8 cellular contexts compared by ENCODE assay signal in genomic region chr20:53914091-53914860, GRCh38.
DNase-seq lines count a peak whose midpoint lies in the region; FAIRE-seq and TF ChIP-seq lines count a peak whose summit lies in the region.

No MANE protein-coding gene starts in this region.

- TF ChIP-seq EP300 in esophagus muscularis mucosa (IDR thresholded peaks at IDR 0.05) = no peak

- DNase-seq in Peyer's patch = peak in 1 of 3 donors; percentile 45
- no peak for DNase-seq in esophagus muscularis mucosa (ENCODE audit: extremely low spot score)
- DNase-seq in NCI-H446 treated with DMSO at 0.1 percent for 48 hours (lab: John Stamatoyannopoulos, UW) = no peak
- no peak for DNase-seq in HUDEP-2 (lab: John Stamatoyannopoulos, UW; ENCODE audit: unreplicated experiment in 76 of 76)
- DNase-seq in NCI-H1436 treated with DMSO at 0.1 percent for 48 hours (lab: John Stamatoyannopoulos, UW) = no peak
- DNase-seq in activated CD4-positive, alpha-beta T cell treated with anti-CD3 and anti-CD28 coated beads, Interleukin-2, amount 50 U/mL, for 48 hours = no peak

- H3K9ac ChIP-seq in rectal smooth muscle tissue (ENCODE audit: low read length) = no peak overlapping the region

- no peaks in the 10 kb centered on the region for H3K9me3 ChIP-seq in Peyer's patch
- H3K9me3 ChIP-seq in esophagus muscularis mucosa = no peaks in the 10 kb centered on the region

- H3K4me3 ChIP-seq in Peyer's patch (no peak overlapping the region), esophagus muscularis mucosa (peak overlapping the region in 2 of 4 donors; percentile 72 to 83), rectal smooth muscle tissue (ENCODE audit: low read length) (peak overlapping the region; percentile 83)

- TF ChIP-seq POLR2A in Peyer's patch (IDR thresholded peaks at IDR 0.05) = no peak
- TF ChIP-seq POLR2A in esophagus muscularis mucosa (IDR thresholded peaks at IDR 0.05; ENCODE audit: low read depth) = no peak

- peak; percentile 93 for FAIRE-seq in G401.6 (lab: Jason Lieb, UNC)

- intact Hi-C loops in esophagus muscularis mucosa (cut with DNase I) = loop anchor here (5.0 kb wide), 1 partner anchor 37 kb away; no protein-coding TSS in a partner anchor

- WGBS in esophagus muscularis mucosa = 42% methylated on average over 9 of the region's 9 CpGs

- H3K36me3 ChIP-seq in Peyer's patch (no peaks in the 10 kb centered on the region), esophagus muscularis mucosa (no peaks in the 10 kb centered on the region), rectal smooth muscle tissue (ENCODE audit: control insufficient read depth, insufficient read depth, low read length) (no peaks in the 10 kb centered on the region)

- no peaks in the 10 kb centered on the region for H3K27me3 ChIP-seq in Peyer's patch
- no peaks in the 10 kb centered on the region for H3K27me3 ChIP-seq in esophagus muscularis mucosa
- H3K27me3 ChIP-seq in rectal smooth muscle tissue (ENCODE audit: control insufficient read depth, insufficient read depth, low read length) = no peaks in the 10 kb centered on the region

- H3K4me1 ChIP-seq in Peyer's patch (peaks cover 0 to 30% (median 8%) of the 10 kb centered on the region in 4 donors), esophagus muscularis mucosa (peaks cover 33 to 36% (median 34%) of the 10 kb centered on the region in 4 donors), rectal smooth muscle tissue (ENCODE audit: control insufficient read depth, insufficient read depth, low read length) (peaks cover 6% of the 10 kb centered on the region)

- TF ChIP-seq CTCF in Peyer's patch (IDR thresholded peaks at IDR 0.05) (no peak), esophagus muscularis mucosa (IDR thresholded peaks at IDR 0.05) (no peak)

- H3K27ac ChIP-seq in Peyer's patch (peak overlapping the region; percentile 64 to 90 (median 84)), esophagus muscularis mucosa (replicated peaks in 1 of 4) (peak overlapping the region; percentile 83 to 85 (median 84)), rectal smooth muscle tissue (ENCODE audit: low read depth, low read length) (peak overlapping the region; percentile 37)
